Comparison of ENCODE assay signal across 22 cellular contexts in the genomic region with DNA sequence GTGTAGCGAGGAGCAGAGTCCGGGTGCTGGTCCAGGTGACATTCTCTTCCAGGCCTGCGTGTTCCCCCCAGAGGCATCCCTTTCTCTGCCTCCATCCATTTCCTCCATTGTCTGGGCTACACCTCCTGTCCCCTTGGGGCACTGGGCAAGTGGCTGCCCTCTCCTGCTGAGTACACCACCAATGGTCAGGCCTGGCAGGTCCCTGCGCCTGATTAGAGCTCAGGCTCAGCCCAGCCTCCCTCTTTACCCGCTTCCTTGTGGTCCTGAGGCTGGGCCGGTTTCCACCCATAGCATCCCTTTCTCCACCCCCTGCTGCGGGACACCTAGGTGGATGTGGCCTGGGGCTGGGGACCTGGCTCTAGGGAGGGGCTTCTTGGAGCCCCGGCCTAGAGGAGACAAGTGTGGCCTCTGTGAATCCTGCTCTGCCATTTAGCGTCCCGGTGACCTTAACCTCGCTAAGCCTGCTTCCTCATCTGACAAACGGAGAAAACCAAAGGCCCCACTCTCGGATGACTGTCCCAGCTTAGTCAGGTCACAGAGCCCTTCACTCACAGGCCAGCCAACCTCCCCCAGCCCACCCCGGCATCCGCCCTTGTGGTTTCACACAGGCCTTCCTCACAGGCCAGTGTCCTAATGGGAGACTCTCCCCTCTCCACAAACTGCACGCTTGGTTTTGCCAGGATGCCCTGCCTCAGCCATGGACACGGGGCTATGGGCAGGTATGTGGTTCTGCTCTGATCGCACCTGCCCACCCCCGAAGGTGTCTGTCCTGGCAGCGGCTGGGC. TPM values are rescaled to one million over a fixed set of nuclear protein-coding genes. Genes with fewer than 3 reads are reported as not detected.
DNase-seq lines count a peak whose midpoint lies in the region; ATAC-seq, FAIRE-seq and TF ChIP-seq lines count a peak whose summit lies in the region.
"Had no signal": no experiment of that assay in that cellular context is flagged by ENCODE, and none has a peak within 500 bp of the region (broad histone marks: within the 10 kb centered on the region; RNA-seq: fewer than 3 reads in every experiment).

No MANE protein-coding gene starts in this region.

- 58 to 72% (median 66%) methylated on average over 14 to 20 of the region's 20 CpGs for WGBS in adrenal gland, 4 donors
- WGBS in pancreas, 2 donors, result 73 to 79% methylated on average over 20 of the region's 20 CpGs

- H3K4me1 ChIP-seq in HUES6 (ENCODE audit: control insufficient read depth, insufficient read depth, low read length) (no peaks in the 10 kb centered on the region), adrenal gland (replicated peaks in 1 of 2) (peaks cover 15 to 22% of the 10 kb centered on the region in 2 donors), pancreas (peaks cover 16 to 21% (median 21%) of the 10 kb centered on the region in 3 donors)
- H3K4me1 ChIP-seq: tibial artery had no signal

- H3K9me3 ChIP-seq in HUES6 (ENCODE audit: control insufficient read depth, insufficient read depth, low read depth, low read length) (no peaks in the 10 kb centered on the region), adrenal gland (replicated peaks in 1 of 3) (no peaks in the 10 kb centered on the region), pancreas (no peaks in the 10 kb centered on the region)
- H3K9me3 ChIP-seq: MG63, tibial artery had no signal

- H3K4me3 ChIP-seq in HUES6 (ENCODE audit: low read depth, low read length), result no peak overlapping the region
- H3K4me3 ChIP-seq in adrenal gland, result no peak overlapping the region
- H3K4me3 ChIP-seq in pancreas, result no peak overlapping the region
- H3K4me3 ChIP-seq: MG63, tibial artery had no signal

- ATAC-seq in pancreas (peak in 1 of 4 donors; percentile 8), HG03520 (IDR thresholded peaks at IDR 0.05; ENCODE audit: unreplicated experiment) (no peak)

- DNase-seq in D341Med (ENCODE audit: low spot score), result peak; percentile 21
- peak in 3 of 7 donors; percentile 35 to 52 (median 46) for DNase-seq in adrenal gland
- peak in 1 of 6 donors; percentile 29 for DNase-seq in pancreas
- no peak for DNase-seq in NCI-H1930 (lab: John Stamatoyannopoulos, UW)
- DNase-seq in GM03348 (ENCODE audit: low spot score), result no peak
- DNase-seq: activated CD4-positive, alpha-beta memory T cell treated with anti-CD3 and anti-CD28 coated beads for 36 hours; activated naive CD4-positive, alpha-beta T cell; DMS79 treated with DMSO at 0.1 percent for 48 hours; HCEC 1CT; kidney glomerular epithelial cell; MG63; NCI-H1694 treated with DMSO at 0.1 percent for 48 hours; NCI-H226; NCI-H774; OCI-M1; SIG-M5; stimulated activated CD4-positive, alpha-beta T cell treated with anti-CD3 and anti-CD28 coated beads, Interleukin-1b, Interleukin-23, amount 100 ng/mL, for 48 hours; stimulated activated naive CD4-positive, alpha-beta T cell; T-helper 2 cell; tibial artery had no signal

- no peak for TF ChIP-seq CTCF in adrenal gland (IDR thresholded peaks at IDR 0.05)
- no peak for TF ChIP-seq CTCF in pancreas (IDR thresholded peaks at IDR 0.05)

- H3K9ac ChIP-seq in HUES6 (ENCODE audit: low read length), result peak overlapping the region; percentile 15

- no peak for FAIRE-seq in pancreas (lab: Jason Lieb, UNC)

- TF ChIP-seq POLR2A in adrenal gland (IDR thresholded peaks at IDR 0.05), result no peak

- H3K27ac ChIP-seq in HUES6 (ENCODE audit: low read depth, low read length), result no peak overlapping the region
- H3K27ac ChIP-seq in adrenal gland, result peak overlapping the region in 4 of 5 donors; percentile 13 to 77 (median 58)
- H3K27ac ChIP-seq in pancreas, result peak overlapping the region; percentile 55 to 67 (median 62)
- H3K27ac ChIP-seq: tibial artery had no signal

- H3K36me3 ChIP-seq in HUES6 (ENCODE audit: control insufficient read depth, insufficient read depth, low read length) (peaks cover 21% of the 10 kb centered on the region), adrenal gland (replicated peaks in 1 of 2) (peaks cover 0 to 39% of the 10 kb centered on the region in 2 donors), pancreas (peaks cover 0 to 30% (median 3%) of the 10 kb centered on the region in 3 donors)
- H3K36me3 ChIP-seq: MG63 had no signal

- H3K27me3 ChIP-seq in HUES6 (ENCODE audit: control insufficient read depth, insufficient read depth, low read length), result no peaks in the 10 kb centered on the region
- H3K27me3 ChIP-seq in adrenal gland, result no peaks in the 10 kb centered on the region
- no peaks in the 10 kb centered on the region for H3K27me3 ChIP-seq in pancreas
- H3K27me3 ChIP-seq: MG63, tibial artery had no signal

- intact Hi-C loops in adrenal gland (cut with DNase I), result no loop called here
- intact Hi-C loops in pancreas (cut with DNase I), result no loop called here

RNA-seq across cellular contexts. Expression of a gene that starts 12.9 kb away (rescaled TPM):
- total RNA-seq in adrenal gland, result 10 to 100 TPM in 7 of 8 donors, 1 to 10 TPM in 1; 9.5 to 31.8 (median 19.2) TPM
- polyA plus RNA-seq in adrenal gland, result 10 to 100 TPM in 1 of 3 donors, 1 to 10 TPM in 2; 4.4 to 29.9 (median 7.3) TPM
- total RNA-seq in pancreas, result 10 to 100 TPM in 1 of 6 donors, 1 to 10 TPM in 5; 4.2 to 10.5 (median 7.4) TPM
- 1 to 10 TPM; 6.2 to 7.1 TPM for polyA plus RNA-seq in pancreas

RNA-seq across cellular contexts. Expression of a gene that starts 16.8 kb away (rescaled TPM):
- total RNA-seq in adrenal gland (100 to 1,000 TPM in 4 of 8 donors, 10 to 100 TPM in 4; 73.8 to 144 (median 103) TPM), pancreas (100 to 1,000 TPM in 1 of 6 donors, 10 to 100 TPM in 5; 44.4 to 131 (median 79.2) TPM)
- polyA plus RNA-seq in adrenal gland (10 to 100 TPM; 31.1 to 52.0 (median 31.8) TPM), pancreas (10 to 100 TPM; 30.3 to 57.2 TPM)

RNA-seq across cellular contexts. Expression of a gene that starts 17.4 kb away (rescaled TPM):
- total RNA-seq in adrenal gland, result 100 to 1,000 TPM in 7 of 8 donors, 10 to 100 TPM in 1; 71.3 to 248 (median 142) TPM
- 100 to 1,000 TPM in 2 of 3 donors, 10 to 100 TPM in 1; 96.4 to 159 (median 103) TPM for polyA plus RNA-seq in adrenal gland
- total RNA-seq in pancreas, result 10 to 100 TPM; 32.7 to 71.4 (median 42.1) TPM
- polyA plus RNA-seq in pancreas, result 10 to 100 TPM; 43.8 to 61.8 TPM

RNA-seq across cellular contexts. Expression of a gene that starts 57.4 kb away (rescaled TPM):
- total RNA-seq in adrenal gland (10 to 100 TPM; 39.8 to 74.6 (median 46.8) TPM), pancreas (10 to 100 TPM in 1 of 6 donors, 1 to 10 TPM in 5; 7.5 to 17.1 (median 9.3) TPM)
- polyA plus RNA-seq in adrenal gland (10 to 100 TPM in 2 of 3 donors, 1 to 10 TPM in 1; 8.9 to 58.8 (median 43.9) TPM), pancreas (10 to 100 TPM; 27.8 to 30.9 TPM)
